21 cellular contexts compared by ENCODE assay signal in genomic region chr13:46632171-46632570, GRCh38.
"Had no signal": no experiment of that assay in that cellular context is flagged by ENCODE, and none has a peak within 500 bp of the region (broad histone marks: within the 10 kb centered on the region; RNA-seq: fewer than 3 reads in every experiment).

No MANE protein-coding gene starts in this region.

- H3K4me3 ChIP-seq: heart left ventricle, testis, transverse colon had no signal

- H3K27ac ChIP-seq: testis, transverse colon had no signal

- H3K27me3 ChIP-seq: heart left ventricle, testis, transverse colon had no signal

- DNase-seq: activated CD4-positive, alpha-beta T cell treated with anti-CD3 and anti-CD28 coated beads for 36 hours; activated CD8-positive, alpha-beta T cell treated with anti-CD3 and anti-CD28 coated beads, Interleukin-2, amount 10 ng/mL, durations not matched to agents 7 days and 5 days; activated naive CD4-positive, alpha-beta T cell treated with Interleukin-2 at 50 U/mL for 16 hours; activated T-cell treated with anti-CD3 and anti-CD28 coated beads for 4 hours; activated T-cell treated with anti-CD3 and anti-CD28 coated beads, Interleukin-2, amount 50 U/mL, for 72 hours; anterior cingulate cortex; endodermal cell; foreskin fibroblast; heart left ventricle; hypothalamus; midbrain; naive thymus-derived CD8-positive, alpha-beta T cell; occipital lobe; right cardiac atrium; stimulated activated CD4-positive, alpha-beta T cell treated with anti-CD3 and anti-CD28 coated beads, Interleukin-2, amount 100 ng/mL, for 48 hours; stimulated activated naive CD8-positive, alpha-beta T cell treated with anti-CD3 and anti-CD28 coated beads, Interleukin-15, Interleukin-2, amounts not matched to agents 100 U/mL and 50 U/mL, for 24 hours; T1000; testis; transverse colon had no signal

- H3K36me3 ChIP-seq: heart left ventricle, transverse colon had no signal

- H3K9me3 ChIP-seq: heart left ventricle, testis, transverse colon had no signal

- FAIRE-seq: bronchial epithelial cell, urothelium cell line had no signal
